1 cellular context compared by ENCODE assay signal in the genomic region with DNA sequence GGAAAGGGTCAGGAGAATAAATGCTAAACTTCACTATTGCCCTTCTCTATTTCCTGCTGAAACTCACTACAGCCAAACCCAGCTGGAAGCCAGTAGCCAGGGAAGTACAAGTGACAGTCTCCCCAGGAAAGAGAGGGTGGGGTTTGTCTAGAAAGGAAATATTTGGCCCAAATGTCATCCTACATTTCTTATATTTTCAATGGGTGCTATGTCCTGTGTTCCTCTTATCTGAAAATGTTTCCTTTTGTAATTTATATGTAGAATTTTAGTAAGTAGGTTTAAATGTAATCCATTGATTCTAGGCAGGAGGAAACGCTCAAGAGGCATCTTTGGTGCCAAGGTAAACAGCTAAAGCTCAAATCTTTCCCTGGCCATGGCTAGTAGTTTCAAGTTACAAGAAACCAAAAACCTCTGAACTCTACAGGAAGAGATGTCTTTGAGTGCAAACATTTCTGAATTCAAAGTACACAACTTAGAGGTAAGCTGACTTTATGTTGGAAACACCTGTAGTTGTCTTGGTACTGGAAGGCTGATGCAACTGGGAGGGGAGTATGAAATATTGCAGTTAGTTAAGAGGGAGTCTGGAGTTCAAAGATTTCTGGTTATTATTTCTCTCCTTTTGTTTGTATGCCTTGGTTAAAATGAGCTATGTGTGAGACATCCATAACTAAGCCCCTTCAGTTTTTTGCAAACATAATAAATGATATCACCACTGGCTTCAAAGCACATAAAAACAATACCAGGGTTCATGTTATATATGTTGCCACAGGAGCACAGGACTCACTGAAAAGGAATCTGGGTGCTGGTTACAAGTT.
TF ChIP-seq lines count a peak whose summit lies in the region.

No MANE protein-coding gene starts in this region.

TF ChIP-seq in HepG2, 621 proteins besides CTCF, POLR2A, EP300 and RAD21 (continued from another document):
- TF ChIP-seq, protein P1, sequence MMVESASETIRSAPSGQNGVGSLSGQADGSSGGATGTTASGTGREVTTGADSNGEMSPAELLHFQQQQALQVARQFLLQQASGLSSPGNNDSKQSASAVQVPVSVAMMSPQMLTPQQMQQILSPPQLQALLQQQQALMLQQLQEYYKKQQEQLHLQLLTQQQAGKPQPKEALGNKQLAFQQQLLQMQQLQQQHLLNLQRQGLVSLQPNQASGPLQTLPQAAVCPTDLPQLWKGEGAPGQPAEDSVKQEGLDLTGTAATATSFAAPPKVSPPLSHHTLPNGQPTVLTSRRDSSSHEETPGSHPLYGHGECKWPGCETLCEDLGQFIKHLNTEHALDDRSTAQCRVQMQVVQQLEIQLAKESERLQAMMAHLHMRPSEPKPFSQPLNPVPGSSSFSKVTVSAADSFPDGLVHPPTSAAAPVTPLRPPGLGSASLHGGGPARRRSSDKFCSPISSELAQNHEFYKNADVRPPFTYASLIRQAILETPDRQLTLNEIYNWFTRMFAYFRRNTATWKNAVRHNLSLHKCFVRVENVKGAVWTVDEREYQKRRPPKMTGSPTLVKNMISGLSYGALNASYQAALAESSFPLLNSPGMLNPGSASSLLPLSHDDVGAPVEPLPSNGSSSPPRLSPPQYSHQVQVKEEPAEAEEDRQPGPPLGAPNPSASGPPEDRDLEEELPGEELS (CRISPR knock-in tag; IDR thresholded peaks at IDR 0.05), result peak; percentile 76
- TF ChIP-seq, protein P2, sequence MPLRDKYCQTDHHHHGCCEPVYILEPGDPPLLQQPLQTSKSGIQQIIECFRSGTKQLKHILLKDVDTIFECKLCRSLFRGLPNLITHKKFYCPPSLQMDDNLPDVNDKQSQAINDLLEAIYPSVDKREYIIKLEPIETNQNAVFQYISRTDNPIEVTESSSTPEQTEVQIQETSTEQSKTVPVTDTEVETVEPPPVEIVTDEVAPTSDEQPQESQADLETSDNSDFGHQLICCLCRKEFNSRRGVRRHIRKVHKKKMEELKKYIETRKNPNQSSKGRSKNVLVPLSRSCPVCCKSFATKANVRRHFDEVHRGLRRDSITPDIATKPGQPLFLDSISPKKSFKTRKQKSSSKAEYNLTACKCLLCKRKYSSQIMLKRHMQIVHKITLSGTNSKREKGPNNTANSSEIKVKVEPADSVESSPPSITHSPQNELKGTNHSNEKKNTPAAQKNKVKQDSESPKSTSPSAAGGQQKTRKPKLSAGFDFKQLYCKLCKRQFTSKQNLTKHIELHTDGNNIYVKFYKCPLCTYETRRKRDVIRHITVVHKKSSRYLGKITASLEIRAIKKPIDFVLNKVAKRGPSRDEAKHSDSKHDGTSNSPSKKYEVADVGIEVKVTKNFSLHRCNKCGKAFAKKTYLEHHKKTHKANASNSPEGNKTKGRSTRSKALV (CRISPR knock-in tag; IDR thresholded peaks at IDR 0.05), result no peak
- TF ChIP-seq SIX4 (CRISPR knock-in tag; IDR thresholded peaks at IDR 0.05), result peak; percentile 98
- TF ChIP-seq ZNF749 (CRISPR knock-in tag; IDR thresholded peaks at IDR 0.05; ENCODE audit: borderline replicate concordance), result no peak
- TF ChIP-seq, protein P3, sequence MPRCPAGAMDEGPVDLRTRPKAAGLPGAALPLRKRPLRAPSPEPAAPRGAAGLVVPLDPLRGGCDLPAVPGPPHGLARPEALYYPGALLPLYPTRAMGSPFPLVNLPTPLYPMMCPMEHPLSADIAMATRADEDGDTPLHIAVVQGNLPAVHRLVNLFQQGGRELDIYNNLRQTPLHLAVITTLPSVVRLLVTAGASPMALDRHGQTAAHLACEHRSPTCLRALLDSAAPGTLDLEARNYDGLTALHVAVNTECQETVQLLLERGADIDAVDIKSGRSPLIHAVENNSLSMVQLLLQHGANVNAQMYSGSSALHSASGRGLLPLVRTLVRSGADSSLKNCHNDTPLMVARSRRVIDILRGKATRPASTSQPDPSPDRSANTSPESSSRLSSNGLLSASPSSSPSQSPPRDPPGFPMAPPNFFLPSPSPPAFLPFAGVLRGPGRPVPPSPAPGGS (CRISPR knock-in tag; IDR thresholded peaks at IDR 0.05), result no peak
- peak; percentile 76; the same call in 1 of the 2 replicates for TF ChIP-seq SALL1 (CRISPR knock-in tag; IDR thresholded peaks at IDR 0.05)
- TF ChIP-seq STAG1 (CRISPR knock-in tag; IDR thresholded peaks at IDR 0.05), result peak; percentile 9; the same call in 1 of the 2 replicates
- no peak for TF ChIP-seq ZMYM2 (CRISPR knock-in tag; IDR thresholded peaks at IDR 0.05)
- TF ChIP-seq, protein P4, sequence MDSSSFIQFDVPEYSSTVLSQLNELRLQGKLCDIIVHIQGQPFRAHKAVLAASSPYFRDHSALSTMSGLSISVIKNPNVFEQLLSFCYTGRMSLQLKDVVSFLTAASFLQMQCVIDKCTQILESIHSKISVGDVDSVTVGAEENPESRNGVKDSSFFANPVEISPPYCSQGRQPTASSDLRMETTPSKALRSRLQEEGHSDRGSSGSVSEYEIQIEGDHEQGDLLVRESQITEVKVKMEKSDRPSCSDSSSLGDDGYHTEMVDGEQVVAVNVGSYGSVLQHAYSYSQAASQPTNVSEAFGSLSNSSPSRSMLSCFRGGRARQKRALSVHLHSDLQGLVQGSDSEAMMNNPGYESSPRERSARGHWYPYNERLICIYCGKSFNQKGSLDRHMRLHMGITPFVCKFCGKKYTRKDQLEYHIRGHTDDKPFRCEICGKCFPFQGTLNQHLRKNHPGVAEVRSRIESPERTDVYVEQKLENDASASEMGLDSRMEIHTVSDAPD (CRISPR knock-in tag; IDR thresholded peaks at IDR 0.05), result peak; percentile 82; the same call in 1 of the 2 replicates
TF ChIP-seq in HepG2: peak in this region for 90.
